In genomic region chr3:58532794-58533220, GRCh38 we compare ENCODE assay signal across 9 cellular contexts. TPM values are rescaled to one million over a fixed set of nuclear protein-coding genes. Genes with fewer than 3 reads are reported as not detected.
A peak's percentile ranks its signal among the peaks of the same experiment; 100 is the strongest.
DNase-seq lines count a peak whose midpoint lies in the region; ATAC-seq and TF ChIP-seq lines count a peak whose summit lies in the region.
"Had no signal": no experiment of that assay in that cellular context is flagged by ENCODE, and none has a peak within 500 bp of the region (broad histone marks: within the 10 kb centered on the region; RNA-seq: fewer than 3 reads in every experiment).

No MANE protein-coding gene starts in this region.

- peak overlapping the region in 6 of 7 donors; percentile 53 to 82 (median 70) for H3K27ac Mint-ChIP-seq in CD14-positive monocyte
- H3K27ac Mint-ChIP-seq in naive thymus-derived CD8-positive, alpha-beta T cell: peak overlapping the region in 4 of 10 donors; percentile 35 to 80 (median 64)
- peak overlapping the region; percentile 65 for H3K27ac Mint-ChIP-seq in stimulated activated naive B cell treated with anti-CD40 and anti-IgM and Interleukin-4, amounts not matched to agents 10 μg/mL and 1 μg/mL and 100 μg/mL, for 72 hours
- H3K27ac Mint-ChIP-seq: activated naive CD8-positive, alpha-beta T cell had no signal

- peak; percentile 95 for ATAC-seq in GM19035 (IDR thresholded peaks at IDR 0.05; ENCODE audit: unreplicated experiment)
- peak; percentile 86 for ATAC-seq in HG03139 (IDR thresholded peaks at IDR 0.05; ENCODE audit: unreplicated experiment)
- ATAC-seq in naive thymus-derived CD8-positive, alpha-beta T cell: peak; percentile 98 to 99
- peak; percentile 97 to 99 for ATAC-seq in stimulated activated naive B cell treated with anti-CD40 and anti-IgM and Interleukin-4, amounts not matched to agents 10 μg/mL and 1 μg/mL and 100 μg/mL, for 72 hours (replicated peaks)

- POLR2A ChIA-PET in naive thymus-derived CD8-positive, alpha-beta T cell (lab: Charles Lee): no interaction called here

- TF ChIP-seq CTCF in CD14-positive monocyte (IDR thresholded peaks at IDR 0.05) (peak; percentile 96), epithelial cell of proximal tubule (conservative IDR thresholded peaks at IDR 0.05; ENCODE audit: low read depth, low read length) (peak; percentile 96)

- no peaks in the 10 kb centered on the region for H3K27me3 ChIP-seq in NT2/D1 (ENCODE audit: insufficient read depth, insufficient read length)

- H3K4me1 ChIP-seq in NT2/D1 (ENCODE audit: insufficient read depth, insufficient read length): peaks cover 19% of the 10 kb centered on the region

- H3K27me3 Mint-ChIP-seq in CD14-positive monocyte (ENCODE audit: low read depth in 3 of 3): peaks cover 0 to 5% (median 0%) of the 10 kb centered on the region in 3 donors
- peaks cover 0 to 1% (median 0%) of the 10 kb centered on the region in 5 donors for H3K27me3 Mint-ChIP-seq in naive thymus-derived CD8-positive, alpha-beta T cell
- H3K27me3 Mint-ChIP-seq in stimulated activated naive B cell treated with anti-CD40 and anti-IgM and Interleukin-4, amounts not matched to agents 10 μg/mL and 1 μg/mL and 100 μg/mL, for 72 hours: no peaks in the 10 kb centered on the region
- H3K27me3 Mint-ChIP-seq: activated naive CD8-positive, alpha-beta T cell had no signal

- peaks cover 31% of the 10 kb centered on the region for H3K4me1 Mint-ChIP-seq in CD14-positive monocyte
- peaks cover 6 to 10% (median 8%) of the 10 kb centered on the region in 4 donors for H3K4me1 Mint-ChIP-seq in naive thymus-derived CD8-positive, alpha-beta T cell
- peaks cover 8 to 13% of the 10 kb centered on the region in 2 donors for H3K4me1 Mint-ChIP-seq in stimulated activated naive B cell treated with anti-CD40 and anti-IgM and Interleukin-4, amounts not matched to agents 10 μg/mL and 1 μg/mL and 100 μg/mL, for 72 hours

- no peaks in the 10 kb centered on the region for H3K36me3 ChIP-seq in NT2/D1 (ENCODE audit: insufficient read depth, insufficient read length, low read length)

- no peaks in the 10 kb centered on the region for H3K9me3 ChIP-seq in NT2/D1 (ENCODE audit: insufficient read depth, low read length)

- H3K4me3 Mint-ChIP-seq in CD14-positive monocyte: no peak overlapping the region
- H3K4me3 Mint-ChIP-seq in naive thymus-derived CD8-positive, alpha-beta T cell: no peak overlapping the region
- no peak overlapping the region for H3K4me3 Mint-ChIP-seq in stimulated activated naive B cell treated with anti-CD40 and anti-IgM and Interleukin-4, amounts not matched to agents 10 μg/mL and 1 μg/mL and 100 μg/mL, for 72 hours
- H3K4me3 Mint-ChIP-seq: activated naive CD8-positive, alpha-beta T cell had no signal

- H3K9ac ChIP-seq in NT2/D1 (ENCODE audit: insufficient read length, low read depth): no peak overlapping the region

- intact Hi-C loops in CD14-positive monocyte (cut with micrococcal nuclease): loop anchor here (2.0 to 10.0 kb wide), 6 partner anchors 70 to 348 kb away; partner anchors contain the start of gene PDHB (in 1 of the 2)

- no peaks in the 10 kb centered on the region for H3K9me3 Mint-ChIP-seq in CD14-positive monocyte
- H3K9me3 Mint-ChIP-seq in naive thymus-derived CD8-positive, alpha-beta T cell: no peaks in the 10 kb centered on the region
- no peaks in the 10 kb centered on the region for H3K9me3 Mint-ChIP-seq in stimulated activated naive B cell treated with anti-CD40 and anti-IgM and Interleukin-4, amounts not matched to agents 10 μg/mL and 1 μg/mL and 100 μg/mL, for 72 hours

- peak; percentile 77 for DNase-seq in CD14-positive monocyte (ENCODE audit: low spot score)
- peak; percentile 70 for DNase-seq in NT2/D1 (ENCODE audit: low read depth, low spot score)
- DNase-seq in activated CD8-positive, alpha-beta memory T cell treated with anti-CD3 and anti-CD28 coated beads, Interleukin-2, amount 50 U/mL, for 4 hours: peak; percentile 83
- no peak for DNase-seq in epithelial cell of proximal tubule (ENCODE audit: low read depth)
- DNase-seq in naive thymus-derived CD8-positive, alpha-beta T cell: peak; percentile 63 to 87 (median 70)
- DNase-seq in stimulated activated naive B cell treated with anti-CD40 and anti-IgM and Interleukin-4, amounts not matched to agents 10 μg/mL and 1 μg/mL and 100 μg/mL, for 72 hours: peak; percentile 85

- H3K4me3 ChIP-seq in NT2/D1 (ENCODE audit: insufficient read length, low read depth): no peak overlapping the region
- H3K4me3 ChIP-seq in epithelial cell of proximal tubule (ENCODE audit: low read depth, low read length): no peak overlapping the region

- H3K36me3 Mint-ChIP-seq in CD14-positive monocyte: no peaks in the 10 kb centered on the region
- H3K36me3 Mint-ChIP-seq in naive thymus-derived CD8-positive, alpha-beta T cell: no peaks in the 10 kb centered on the region
- H3K36me3 Mint-ChIP-seq in stimulated activated naive B cell treated with anti-CD40 and anti-IgM and Interleukin-4, amounts not matched to agents 10 μg/mL and 1 μg/mL and 100 μg/mL, for 72 hours: no peaks in the 10 kb centered on the region
- H3K36me3 Mint-ChIP-seq: activated naive CD8-positive, alpha-beta T cell had no signal

RNA-seq across cellular contexts. Expression of gene ACOX2, which starts 4.2 kb away (rescaled TPM):
- 1 to 10 TPM; 2.4 to 2.5 TPM for polyA plus RNA-seq in CD14-positive monocyte
- 0.51 and 1.7 TPM in 2 replicates for total RNA-seq in epithelial cell of proximal tubule
- total RNA-seq in naive thymus-derived CD8-positive, alpha-beta T cell: not detected
- polyA plus RNA-seq in naive thymus-derived CD8-positive, alpha-beta T cell: not detected

RNA-seq across cellular contexts. Expression of gene KCTD6, which starts 40.9 kb away (rescaled TPM):
- polyA plus RNA-seq in CD14-positive monocyte: 10 to 100 TPM; 11.3 to 11.9 TPM
- 7.7 and 7.9 TPM in 2 replicates for total RNA-seq in epithelial cell of proximal tubule
- total RNA-seq in naive thymus-derived CD8-positive, alpha-beta T cell: 10 to 100 TPM in 1 of 2 experiments, 1 to 10 TPM in 1; 9.8 to 10.3 TPM
- polyA plus RNA-seq in naive thymus-derived CD8-positive, alpha-beta T cell: 1 to 10 TPM; 5.5 to 8.8 (median 8.4) TPM

RNA-seq across cellular contexts. Expression of gene FAM107A, which starts 44.4 kb away (rescaled TPM):
- not detected for polyA plus RNA-seq in CD14-positive monocyte
- total RNA-seq in epithelial cell of proximal tubule: 0.22 and 1.3 TPM in 2 replicates
- total RNA-seq in naive thymus-derived CD8-positive, alpha-beta T cell: not detected
- not detected for polyA plus RNA-seq in naive thymus-derived CD8-positive, alpha-beta T cell
